2 cellular contexts compared by ENCODE assay signal in genomic region chr16:50879873-50880695, GRCh38.
A peak's percentile ranks its signal among the peaks of the same experiment; 100 is the strongest.
TF ChIP-seq lines count a peak whose summit lies in the region.

No MANE protein-coding gene starts in this region.

TF ChIP-seq in liver, 16 proteins besides CTCF, POLR2A, EP300 and RAD21 (continued from another document):
- no peak for TF ChIP-seq MAX (IDR thresholded peaks at IDR 0.05)
- peak; percentile 60 for TF ChIP-seq REST (IDR thresholded peaks at IDR 0.05)
- no peak for TF ChIP-seq NR2F2 (IDR thresholded peaks at IDR 0.05)
- no peak for TF ChIP-seq HNF4G (IDR thresholded peaks at IDR 0.05)
- TF ChIP-seq RXRA (IDR thresholded peaks at IDR 0.05), result peak; percentile 66 to 69
- TF ChIP-seq FOXA1 (IDR thresholded peaks at IDR 0.05), result no peak
- no peak for TF ChIP-seq GABPA (IDR thresholded peaks at IDR 0.05 in 1 of 2, conservative IDR thresholded peaks at IDR 0.05 in 1 of 2)
- peak; percentile 50 for TF ChIP-seq YY1 (IDR thresholded peaks at IDR 0.05)

TF ChIP-seq in HepG2, 621 proteins besides CTCF, POLR2A, EP300 and RAD21 (continued from another document):
- no peak for TF ChIP-seq PATZ1 (CRISPR knock-in tag; IDR thresholded peaks at IDR 0.05)
- TF ChIP-seq HNF1B (CRISPR knock-in tag; IDR thresholded peaks at IDR 0.05), result no peak
- no peak for TF ChIP-seq NR2F6 (IDR thresholded peaks at IDR 0.05)
- TF ChIP-seq NR2F6 (CRISPR knock-in tag; IDR thresholded peaks at IDR 0.05), result no peak
- TF ChIP-seq CSRNP2 (CRISPR knock-in tag; conservative IDR thresholded peaks at IDR 0.05; ENCODE audit: low read depth), result no peak
- no peak for TF ChIP-seq SAFB2 (CRISPR knock-in tag; IDR thresholded peaks at IDR 0.05; ENCODE audit: borderline replicate concordance, low read depth)
- TF ChIP-seq ZNF800 (CRISPR knock-in tag; IDR thresholded peaks at IDR 0.05), result no peak
